33 cellular contexts compared by ENCODE assay signal in genomic region chr7:64914557-64914956, GRCh38.
"Had no signal": no experiment of that assay in that cellular context is flagged by ENCODE, and none has a peak within 500 bp of the region (broad histone marks: within the 10 kb centered on the region; RNA-seq: fewer than 3 reads in every experiment).

No MANE protein-coding gene starts in this region.

- H3K27me3 ChIP-seq: adrenal gland, body of pancreas, breast epithelium, MG63 had no signal

- DNase-seq: activated B cell treated with CpG ODN at 0.5 μM for 24 hours; activated CD4-positive, alpha-beta memory T cell treated with anti-CD3 and anti-CD28 coated beads for 36 hours; activated CD4-positive, alpha-beta T cell treated with anti-CD3 and anti-CD28 coated beads for 4 hours; activated CD4-positive, alpha-beta T cell treated with anti-CD3 and anti-CD28 coated beads, Interleukin-2, amount 50 U/mL, for 1 hour; activated CD4-positive, CD25-positive, alpha-beta regulatory T cell treated with anti-CD3 and anti-CD28 coated beads, Interleukin-2, amount 50 U/mL, for 72 hours; activated CD8-positive, alpha-beta memory T cell treated with anti-CD3 and anti-CD28 coated beads, Interleukin-2, amount 50 U/mL, for 4 hours; activated gamma-delta T cell treated with Interleukin-2 at 50 U/mL for 16 hours; activated naive CD4-positive, alpha-beta T cell treated with anti-CD3 and anti-CD28 coated beads for 36 hours; activated T-cell treated with anti-CD3 and anti-CD28 coated beads for 4 hours; activated T-cell treated with anti-CD3 and anti-CD28 coated beads, Interleukin-2, amount 50 U/mL, for 4 hours; adrenal gland; body of pancreas; Kasumi-1; KG1; MG63; NCI-H1092; NCI-H1436 treated with DMSO at 0.1 percent for 48 hours; NCI-H1694 treated with DMSO at 0.1 percent for 48 hours; NCI-H2029; NCI-H345; NCI-H524 treated with DMSO at 0.1 percent for 48 hours; NK-92 treated with Interleukin-12 subunit alpha and Interleukin-12 subunit beta, amount 100 ng/mL, for 24 hours; PC-9; Right ventricle myocardium superior; SW 1271; T-helper 1 cell; T-helper 2 cell; T-helper 9 cell had no signal

- H3K9me3 ChIP-seq: adrenal gland, body of pancreas, breast epithelium had no signal

- H3K4me3 Mint-ChIP-seq: activated B cell treated with CpG ODN at 0.5 μM for 24 hours; activated CD4-positive, alpha-beta memory T cell treated with anti-CD3 and anti-CD28 coated beads for 36 hours; activated naive CD4-positive, alpha-beta T cell treated with anti-CD3 and anti-CD28 coated beads for 36 hours; activated T-cell treated with anti-CD3 and anti-CD28 coated beads, Interleukin-2, amount 50 U/mL, for 4 hours; activated T-helper 1 cell treated with anti-CD3 and anti-CD28 coated beads, Interleukin-12 subunit alpha, Interleukin-12 subunit beta, Interleukin-2, Interleukin-4 antibody, amounts not matched to agents 30 ng/mL and 10 ng/mL and 1 ng/mL, durations not matched to agents 14 hours and 24 hours and 36 hours had no signal

- H3K27ac ChIP-seq: adrenal gland, body of pancreas, breast epithelium, PC-9, VCaP had no signal

- H3K4me2 ChIP-seq: PC-9 had no signal

- H3K4me1 ChIP-seq: adrenal gland, body of pancreas, breast epithelium had no signal

- FAIRE-seq: astrocyte had no signal

- H3K27me3 Mint-ChIP-seq: activated B cell treated with CpG ODN at 0.5 μM for 24 hours; activated CD4-positive, alpha-beta memory T cell treated with anti-CD3 and anti-CD28 coated beads for 36 hours had no signal

- H2AFZ ChIP-seq: PC-9 had no signal

- H3K27ac Mint-ChIP-seq: activated B cell treated with CpG ODN at 0.5 μM for 24 hours; activated CD4-positive, alpha-beta memory T cell treated with anti-CD3 and anti-CD28 coated beads for 36 hours; activated naive CD4-positive, alpha-beta T cell treated with anti-CD3 and anti-CD28 coated beads for 36 hours; activated naive CD4-positive, alpha-beta T cell treated with anti-CD3 and anti-CD28 coated beads, Interleukin-2, amount 50 U/mL, for 72 hours; activated T-helper 1 cell treated with anti-CD3 and anti-CD28 coated beads, Interleukin-12 subunit alpha, Interleukin-12 subunit beta, Interleukin-2, Interleukin-4 antibody, amounts not matched to agents 30 ng/mL and 10 ng/mL and 1 ng/mL, durations not matched to agents 14 hours and 24 hours and 36 hours had no signal

- H3K4me3 ChIP-seq: adrenal gland, body of pancreas, breast epithelium, MG63, PC-9 had no signal

- ATAC-seq: activated naive CD4-positive, alpha-beta T cell treated with anti-CD3 and anti-CD28 coated beads, Interleukin-2, amount 50 U/mL, for 72 hours; activated T-cell treated with anti-CD3 and anti-CD28 coated beads, Interleukin-2, amount 50 U/mL, for 4 hours; body of pancreas had no signal

- H3K36me3 ChIP-seq: adrenal gland, breast epithelium had no signal
